ENCODE assay signal across 26 cellular contexts in genomic region chrX:42988700-42989099, GRCh38.
"Had no signal": no experiment of that assay in that cellular context is flagged by ENCODE, and none has a peak within 500 bp of the region (broad histone marks: within the 10 kb centered on the region; RNA-seq: fewer than 3 reads in every experiment).

No MANE protein-coding gene starts in this region.

- H3K36me3 ChIP-seq: heart right ventricle, lower lobe of right lung, neutrophil, ovary, prostate gland, tibial nerve had no signal

- H3K27ac Mint-ChIP-seq: activated CD4-positive, alpha-beta T cell treated with anti-CD3 and anti-CD28 coated beads, Interleukin-2, amount 10 ng/mL, durations not matched to agents 7 days and 5 days; activated CD8-positive, alpha-beta memory T cell treated with anti-CD3 and anti-CD28 coated beads, Interleukin-2, amount 10 ng/mL, durations not matched to agents 7 days and 5 days; activated CD8-positive, alpha-beta T cell treated with anti-CD3 and anti-CD28 coated beads for 36 hours; activated naive CD4-positive, alpha-beta T cell treated with anti-CD3 and anti-CD28 coated beads, Interleukin-2, amount 10 ng/mL, durations not matched to agents 7 days and 5 days; dendritic cell treated with granulocyte-macrophage colony-stimulating factor and Interleukin-4, amounts not matched to agents 40 ng/mL and 50 ng/mL, for 4 days; mesothelial cell of epicardium; nephron; stimulated activated naive CD8-positive, alpha-beta T cell treated with anti-CD3 and anti-CD28 coated beads, Interleukin-15, Interleukin-2, amounts not matched to agents 100 ng/mL and 50 ng/mL, for 24 hours had no signal

- H3K4me1 ChIP-seq: heart right ventricle, lower lobe of right lung, prostate gland, tibial nerve had no signal

- H3K9me3 ChIP-seq: heart right ventricle, lower lobe of right lung, neutrophil, ovary, prostate gland, tibial nerve had no signal

- H3K4me3 ChIP-seq: heart right ventricle, lower lobe of right lung, ovary, prostate gland, tibial nerve had no signal

- H3K27ac ChIP-seq: heart right ventricle, lower lobe of right lung, neutrophil, ovary, prostate gland, tibial nerve had no signal

- DNase-seq: activated CD4-positive, alpha-beta T cell treated with anti-CD3 and anti-CD28 coated beads, Interleukin-2, amount 10 ng/mL, durations not matched to agents 7 days and 5 days; activated CD8-positive, alpha-beta memory T cell treated with anti-CD3 and anti-CD28 coated beads, Interleukin-2, amount 10 ng/mL, durations not matched to agents 7 days and 5 days; activated CD8-positive, alpha-beta T cell treated with anti-CD3 and anti-CD28 coated beads for 36 hours; activated effector memory CD4-positive, alpha-beta T cell treated with anti-CD3 and anti-CD28 coated beads, Interleukin-2, amount 50 U/mL, for 16 hours; activated naive CD4-positive, alpha-beta T cell treated with anti-CD3 and anti-CD28 coated beads, Interleukin-2, amount 10 ng/mL, durations not matched to agents 7 days and 5 days; activated T-cell treated with anti-CD3 and anti-CD28 coated beads for 4 hours; amygdala; cerebellar nuclear complex; effector CD4-positive, alpha-beta T cell; erythroblast; foreskin fibroblast; heart right ventricle; kidney; lower lobe of right lung; ovary; stimulated activated CD4-positive, alpha-beta T cell treated with anti-CD3 and anti-CD28 coated beads, Interleukin-12 subunit alpha, Interleukin-12 subunit beta, amount 100 ng/mL, for 4 hours; stimulated activated CD4-positive, alpha-beta T cell treated with anti-CD3 and anti-CD28 coated beads, Interleukin-4, amount 100 ng/mL, for 4 hours; substantia nigra had no signal

- H3K36me3 Mint-ChIP-seq: activated CD8-positive, alpha-beta memory T cell treated with anti-CD3 and anti-CD28 coated beads, Interleukin-2, amount 10 ng/mL, durations not matched to agents 7 days and 5 days; activated naive CD4-positive, alpha-beta T cell treated with anti-CD3 and anti-CD28 coated beads, Interleukin-2, amount 10 ng/mL, durations not matched to agents 7 days and 5 days; mesothelial cell of epicardium had no signal

- ATAC-seq: activated CD4-positive, CD25-positive, alpha-beta regulatory T cell treated with anti-CD3 and anti-CD28 coated beads, Interleukin-2, amount 50 U/mL, for 24 hours; activated CD8-positive, alpha-beta memory T cell treated with anti-CD3 and anti-CD28 coated beads, Interleukin-2, amount 10 ng/mL, durations not matched to agents 7 days and 5 days; activated CD8-positive, alpha-beta T cell treated with anti-CD3 and anti-CD28 coated beads for 36 hours; heart right ventricle; lower lobe of right lung had no signal

- H3K27me3 ChIP-seq: neutrophil, ovary, tibial nerve had no signal

- H3K4me3 Mint-ChIP-seq: activated CD4-positive, alpha-beta T cell treated with anti-CD3 and anti-CD28 coated beads, Interleukin-2, amount 10 ng/mL, durations not matched to agents 7 days and 5 days; activated CD8-positive, alpha-beta memory T cell treated with anti-CD3 and anti-CD28 coated beads, Interleukin-2, amount 10 ng/mL, durations not matched to agents 7 days and 5 days; activated CD8-positive, alpha-beta T cell treated with anti-CD3 and anti-CD28 coated beads for 36 hours; activated naive CD4-positive, alpha-beta T cell treated with anti-CD3 and anti-CD28 coated beads, Interleukin-2, amount 10 ng/mL, durations not matched to agents 7 days and 5 days; dendritic cell treated with granulocyte-macrophage colony-stimulating factor and Interleukin-4, amounts not matched to agents 40 ng/mL and 50 ng/mL, for 4 days; mesothelial cell of epicardium; nephron; stimulated activated naive CD8-positive, alpha-beta T cell treated with anti-CD3 and anti-CD28 coated beads, Interleukin-15, Interleukin-2, amounts not matched to agents 100 ng/mL and 50 ng/mL, for 24 hours had no signal

- H3K9me3 Mint-ChIP-seq: activated CD8-positive, alpha-beta T cell treated with anti-CD3 and anti-CD28 coated beads for 36 hours; dendritic cell treated with granulocyte-macrophage colony-stimulating factor and Interleukin-4, amounts not matched to agents 40 ng/mL and 50 ng/mL, for 4 days; mesothelial cell of epicardium; nephron; stimulated activated naive CD8-positive, alpha-beta T cell treated with anti-CD3 and anti-CD28 coated beads, Interleukin-15, Interleukin-2, amounts not matched to agents 100 ng/mL and 50 ng/mL, for 24 hours had no signal

- H3K27me3 Mint-ChIP-seq: activated CD4-positive, alpha-beta T cell treated with anti-CD3 and anti-CD28 coated beads, Interleukin-2, amount 10 ng/mL, durations not matched to agents 7 days and 5 days; activated CD8-positive, alpha-beta memory T cell treated with anti-CD3 and anti-CD28 coated beads, Interleukin-2, amount 10 ng/mL, durations not matched to agents 7 days and 5 days; activated CD8-positive, alpha-beta T cell treated with anti-CD3 and anti-CD28 coated beads for 36 hours; activated naive CD4-positive, alpha-beta T cell treated with anti-CD3 and anti-CD28 coated beads, Interleukin-2, amount 10 ng/mL, durations not matched to agents 7 days and 5 days; dendritic cell treated with granulocyte-macrophage colony-stimulating factor and Interleukin-4, amounts not matched to agents 40 ng/mL and 50 ng/mL, for 4 days; stimulated activated naive CD8-positive, alpha-beta T cell treated with anti-CD3 and anti-CD28 coated beads, Interleukin-15, Interleukin-2, amounts not matched to agents 100 ng/mL and 50 ng/mL, for 24 hours had no signal

- H3K4me1 Mint-ChIP-seq: activated CD4-positive, alpha-beta T cell treated with anti-CD3 and anti-CD28 coated beads, Interleukin-2, amount 10 ng/mL, durations not matched to agents 7 days and 5 days; activated CD8-positive, alpha-beta memory T cell treated with anti-CD3 and anti-CD28 coated beads, Interleukin-2, amount 10 ng/mL, durations not matched to agents 7 days and 5 days; activated naive CD4-positive, alpha-beta T cell treated with anti-CD3 and anti-CD28 coated beads, Interleukin-2, amount 10 ng/mL, durations not matched to agents 7 days and 5 days had no signal
